In the genomic region with DNA sequence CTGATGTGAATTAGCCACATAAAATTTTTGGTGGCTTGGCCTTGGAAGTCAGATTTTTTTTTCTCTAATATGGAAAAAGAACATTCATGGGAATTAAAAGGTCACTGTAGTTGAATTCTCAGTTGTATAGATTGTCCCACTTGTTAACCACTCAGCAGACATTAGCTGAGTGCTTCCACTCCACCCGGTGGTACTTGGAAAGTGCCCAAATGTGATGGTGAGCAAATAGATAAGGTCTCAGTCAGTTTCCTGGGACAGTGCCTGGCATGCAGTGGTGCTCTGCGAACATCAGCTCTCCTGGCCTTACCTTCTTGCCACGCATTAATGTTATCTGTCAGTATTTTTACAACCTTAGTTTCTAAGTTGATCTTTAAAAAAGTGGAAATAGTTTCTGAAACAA, we compare ENCODE assay signal across 2 cellular contexts.
TF ChIP-seq lines count a peak whose summit lies in the region.

No MANE protein-coding gene starts in this region.

TF ChIP-seq in GM12878, 131 proteins besides CTCF, POLR2A, EP300 and RAD21:
- TF ChIP-seq, protein P1, sequence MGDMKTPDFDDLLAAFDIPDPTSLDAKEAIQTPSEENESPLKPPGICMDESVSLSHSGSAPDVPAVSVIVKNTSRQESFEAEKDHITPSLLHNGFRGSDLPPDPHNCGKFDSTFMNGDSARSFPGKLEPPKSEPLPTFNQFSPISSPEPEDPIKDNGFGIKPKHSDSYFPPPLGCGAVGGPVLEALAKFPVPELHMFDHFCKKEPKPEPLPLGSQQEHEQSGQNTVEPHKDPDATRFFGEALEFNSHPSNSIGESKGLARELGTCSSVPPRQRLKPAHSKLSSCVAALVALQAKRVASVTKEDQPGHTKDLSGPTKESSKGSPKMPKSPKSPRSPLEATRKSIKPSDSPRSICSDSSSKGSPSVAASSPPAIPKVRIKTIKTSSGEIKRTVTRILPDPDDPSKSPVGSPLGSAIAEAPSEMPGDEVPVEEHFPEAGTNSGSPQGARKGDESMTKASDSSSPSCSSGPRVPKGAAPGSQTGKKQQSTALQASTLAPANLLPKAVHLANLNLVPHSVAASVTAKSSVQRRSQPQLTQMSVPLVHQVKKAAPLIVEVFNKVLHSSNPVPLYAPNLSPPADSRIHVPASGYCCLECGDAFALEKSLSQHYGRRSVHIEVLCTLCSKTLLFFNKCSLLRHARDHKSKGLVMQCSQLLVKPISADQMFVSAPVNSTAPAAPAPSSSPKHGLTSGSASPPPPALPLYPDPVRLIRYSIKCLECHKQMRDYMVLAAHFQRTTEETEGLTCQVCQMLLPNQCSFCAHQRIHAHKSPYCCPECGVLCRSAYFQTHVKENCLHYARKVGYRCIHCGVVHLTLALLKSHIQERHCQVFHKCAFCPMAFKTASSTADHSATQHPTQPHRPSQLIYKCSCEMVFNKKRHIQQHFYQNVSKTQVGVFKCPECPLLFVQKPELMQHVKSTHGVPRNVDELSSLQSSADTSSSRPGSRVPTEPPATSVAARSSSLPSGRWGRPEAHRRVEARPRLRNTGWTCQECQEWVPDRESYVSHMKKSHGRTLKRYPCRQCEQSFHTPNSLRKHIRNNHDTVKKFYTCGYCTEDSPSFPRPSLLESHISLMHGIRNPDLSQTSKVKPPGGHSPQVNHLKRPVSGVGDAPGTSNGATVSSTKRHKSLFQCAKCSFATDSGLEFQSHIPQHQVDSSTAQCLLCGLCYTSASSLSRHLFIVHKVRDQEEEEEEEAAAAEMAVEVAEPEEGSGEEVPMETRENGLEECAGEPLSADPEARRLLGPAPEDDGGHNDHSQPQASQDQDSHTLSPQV (IDR thresholded peaks at IDR 0.05) = no peak
- TF ChIP-seq YY1 (IDR thresholded peaks at IDR 0.05; ENCODE audit: low read depth, low read length) (no peak), RFX5 (IDR thresholded peaks at IDR 0.05; ENCODE audit: low read depth, low read length) (no peak), GABPA (IDR thresholded peaks at IDR 0.05; ENCODE audit: low read depth) (no peak), SREBF2 (IDR thresholded peaks at IDR 0.05; ENCODE audit: low read length) (no peak), EED (IDR thresholded peaks at IDR 0.05; ENCODE audit: low read depth) (no peak)
- TF ChIP-seq, protein P2, sequence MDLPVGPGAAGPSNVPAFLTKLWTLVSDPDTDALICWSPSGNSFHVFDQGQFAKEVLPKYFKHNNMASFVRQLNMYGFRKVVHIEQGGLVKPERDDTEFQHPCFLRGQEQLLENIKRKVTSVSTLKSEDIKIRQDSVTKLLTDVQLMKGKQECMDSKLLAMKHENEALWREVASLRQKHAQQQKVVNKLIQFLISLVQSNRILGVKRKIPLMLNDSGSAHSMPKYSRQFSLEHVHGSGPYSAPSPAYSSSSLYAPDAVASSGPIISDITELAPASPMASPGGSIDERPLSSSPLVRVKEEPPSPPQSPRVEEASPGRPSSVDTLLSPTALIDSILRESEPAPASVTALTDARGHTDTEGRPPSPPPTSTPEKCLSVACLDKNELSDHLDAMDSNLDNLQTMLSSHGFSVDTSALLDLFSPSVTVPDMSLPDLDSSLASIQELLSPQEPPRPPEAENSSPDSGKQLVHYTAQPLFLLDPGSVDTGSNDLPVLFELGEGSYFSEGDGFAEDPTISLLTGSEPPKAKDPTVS (IDR thresholded peaks at IDR 0.05; ENCODE audit: low read depth, low read length) = no peak
- TF ChIP-seq, protein P3, sequence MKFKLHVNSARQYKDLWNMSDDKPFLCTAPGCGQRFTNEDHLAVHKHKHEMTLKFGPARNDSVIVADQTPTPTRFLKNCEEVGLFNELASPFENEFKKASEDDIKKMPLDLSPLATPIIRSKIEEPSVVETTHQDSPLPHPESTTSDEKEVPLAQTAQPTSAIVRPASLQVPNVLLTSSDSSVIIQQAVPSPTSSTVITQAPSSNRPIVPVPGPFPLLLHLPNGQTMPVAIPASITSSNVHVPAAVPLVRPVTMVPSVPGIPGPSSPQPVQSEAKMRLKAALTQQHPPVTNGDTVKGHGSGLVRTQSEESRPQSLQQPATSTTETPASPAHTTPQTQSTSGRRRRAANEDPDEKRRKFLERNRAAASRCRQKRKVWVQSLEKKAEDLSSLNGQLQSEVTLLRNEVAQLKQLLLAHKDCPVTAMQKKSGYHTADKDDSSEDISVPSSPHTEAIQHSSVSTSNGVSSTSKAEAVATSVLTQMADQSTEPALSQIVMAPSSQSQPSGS (IDR thresholded peaks at IDR 0.05; ENCODE audit: low read length) = no peak
- TF ChIP-seq, protein P4, sequence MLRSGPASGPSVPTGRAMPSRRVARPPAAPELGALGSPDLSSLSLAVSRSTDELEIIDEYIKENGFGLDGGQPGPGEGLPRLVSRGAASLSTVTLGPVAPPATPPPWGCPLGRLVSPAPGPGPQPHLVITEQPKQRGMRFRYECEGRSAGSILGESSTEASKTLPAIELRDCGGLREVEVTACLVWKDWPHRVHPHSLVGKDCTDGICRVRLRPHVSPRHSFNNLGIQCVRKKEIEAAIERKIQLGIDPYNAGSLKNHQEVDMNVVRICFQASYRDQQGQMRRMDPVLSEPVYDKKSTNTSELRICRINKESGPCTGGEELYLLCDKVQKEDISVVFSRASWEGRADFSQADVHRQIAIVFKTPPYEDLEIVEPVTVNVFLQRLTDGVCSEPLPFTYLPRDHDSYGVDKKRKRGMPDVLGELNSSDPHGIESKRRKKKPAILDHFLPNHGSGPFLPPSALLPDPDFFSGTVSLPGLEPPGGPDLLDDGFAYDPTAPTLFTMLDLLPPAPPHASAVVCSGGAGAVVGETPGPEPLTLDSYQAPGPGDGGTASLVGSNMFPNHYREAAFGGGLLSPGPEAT (IDR thresholded peaks at IDR 0.05; ENCODE audit: low read depth) = no peak

TF ChIP-seq in liver, 16 proteins besides CTCF, POLR2A, EP300 and RAD21:
- TF ChIP-seq, protein P5, sequence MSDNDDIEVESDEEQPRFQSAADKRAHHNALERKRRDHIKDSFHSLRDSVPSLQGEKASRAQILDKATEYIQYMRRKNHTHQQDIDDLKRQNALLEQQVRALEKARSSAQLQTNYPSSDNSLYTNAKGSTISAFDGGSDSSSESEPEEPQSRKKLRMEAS (IDR thresholded peaks at IDR 0.05) = no peak
- TF ChIP-seq RXRA (IDR thresholded peaks at IDR 0.05) (no peak), GABPA (IDR thresholded peaks at IDR 0.05 in 1 of 2, conservative IDR thresholded peaks at IDR 0.05 in 1 of 2) (no peak), TAF1 (conservative IDR thresholded peaks at IDR 0.05) (no peak), FOXA1 (IDR thresholded peaks at IDR 0.05) (no peak), EGR1 (IDR thresholded peaks at IDR 0.05; ENCODE audit: low read depth in 2 of 2) (no peak), JUND (IDR thresholded peaks at IDR 0.05) (no peak), NR2F2 (IDR thresholded peaks at IDR 0.05) (no peak), HNF4A (conservative IDR thresholded peaks at IDR 0.05) (no peak), HNF4G (IDR thresholded peaks at IDR 0.05) (no peak), SP1 (IDR thresholded peaks at IDR 0.05) (no peak), YY1 (IDR thresholded peaks at IDR 0.05) (no peak), FOXA2 (IDR thresholded peaks at IDR 0.05) (no peak)
- TF ChIP-seq, protein P6, sequence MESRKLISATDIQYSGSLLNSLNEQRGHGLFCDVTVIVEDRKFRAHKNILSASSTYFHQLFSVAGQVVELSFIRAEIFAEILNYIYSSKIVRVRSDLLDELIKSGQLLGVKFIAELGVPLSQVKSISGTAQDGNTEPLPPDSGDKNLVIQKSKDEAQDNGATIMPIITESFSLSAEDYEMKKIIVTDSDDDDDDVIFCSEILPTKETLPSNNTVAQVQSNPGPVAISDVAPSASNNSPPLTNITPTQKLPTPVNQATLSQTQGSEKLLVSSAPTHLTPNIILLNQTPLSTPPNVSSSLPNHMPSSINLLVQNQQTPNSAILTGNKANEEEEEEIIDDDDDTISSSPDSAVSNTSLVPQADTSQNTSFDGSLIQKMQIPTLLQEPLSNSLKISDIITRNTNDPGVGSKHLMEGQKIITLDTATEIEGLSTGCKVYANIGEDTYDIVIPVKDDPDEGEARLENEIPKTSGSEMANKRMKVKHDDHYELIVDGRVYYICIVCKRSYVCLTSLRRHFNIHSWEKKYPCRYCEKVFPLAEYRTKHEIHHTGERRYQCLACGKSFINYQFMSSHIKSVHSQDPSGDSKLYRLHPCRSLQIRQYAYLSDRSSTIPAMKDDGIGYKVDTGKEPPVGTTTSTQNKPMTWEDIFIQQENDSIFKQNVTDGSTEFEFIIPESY (IDR thresholded peaks at IDR 0.05) = no peak
- TF ChIP-seq, protein P7, sequence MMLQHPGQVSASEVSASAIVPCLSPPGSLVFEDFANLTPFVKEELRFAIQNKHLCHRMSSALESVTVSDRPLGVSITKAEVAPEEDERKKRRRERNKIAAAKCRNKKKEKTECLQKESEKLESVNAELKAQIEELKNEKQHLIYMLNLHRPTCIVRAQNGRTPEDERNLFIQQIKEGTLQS (IDR thresholded peaks at IDR 0.05) = no peak
- TF ChIP-seq, protein P8, sequence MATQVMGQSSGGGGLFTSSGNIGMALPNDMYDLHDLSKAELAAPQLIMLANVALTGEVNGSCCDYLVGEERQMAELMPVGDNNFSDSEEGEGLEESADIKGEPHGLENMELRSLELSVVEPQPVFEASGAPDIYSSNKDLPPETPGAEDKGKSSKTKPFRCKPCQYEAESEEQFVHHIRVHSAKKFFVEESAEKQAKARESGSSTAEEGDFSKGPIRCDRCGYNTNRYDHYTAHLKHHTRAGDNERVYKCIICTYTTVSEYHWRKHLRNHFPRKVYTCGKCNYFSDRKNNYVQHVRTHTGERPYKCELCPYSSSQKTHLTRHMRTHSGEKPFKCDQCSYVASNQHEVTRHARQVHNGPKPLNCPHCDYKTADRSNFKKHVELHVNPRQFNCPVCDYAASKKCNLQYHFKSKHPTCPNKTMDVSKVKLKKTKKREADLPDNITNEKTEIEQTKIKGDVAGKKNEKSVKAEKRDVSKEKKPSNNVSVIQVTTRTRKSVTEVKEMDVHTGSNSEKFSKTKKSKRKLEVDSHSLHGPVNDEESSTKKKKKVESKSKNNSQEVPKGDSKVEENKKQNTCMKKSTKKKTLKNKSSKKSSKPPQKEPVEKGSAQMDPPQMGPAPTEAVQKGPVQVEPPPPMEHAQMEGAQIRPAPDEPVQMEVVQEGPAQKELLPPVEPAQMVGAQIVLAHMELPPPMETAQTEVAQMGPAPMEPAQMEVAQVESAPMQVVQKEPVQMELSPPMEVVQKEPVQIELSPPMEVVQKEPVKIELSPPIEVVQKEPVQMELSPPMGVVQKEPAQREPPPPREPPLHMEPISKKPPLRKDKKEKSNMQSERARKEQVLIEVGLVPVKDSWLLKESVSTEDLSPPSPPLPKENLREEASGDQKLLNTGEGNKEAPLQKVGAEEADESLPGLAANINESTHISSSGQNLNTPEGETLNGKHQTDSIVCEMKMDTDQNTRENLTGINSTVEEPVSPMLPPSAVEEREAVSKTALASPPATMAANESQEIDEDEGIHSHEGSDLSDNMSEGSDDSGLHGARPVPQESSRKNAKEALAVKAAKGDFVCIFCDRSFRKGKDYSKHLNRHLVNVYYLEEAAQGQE (IDR thresholded peaks at IDR 0.05) = no peak
